In genomic region chr7:99472561-99473314, GRCh38 we compare ENCODE assay signal across 7 cellular contexts.
DNase-seq lines count a peak whose midpoint lies in the region; ATAC-seq, FAIRE-seq and TF ChIP-seq lines count a peak whose summit lies in the region.

Gene ZNF789, plus strand, starts transcription at chr7:99472890. Its CDS starts 3,567 bp downstream, at chr7:99476457.

- no peaks in the 10 kb centered on the region for H3K27me3 ChIP-seq in rectal smooth muscle tissue (ENCODE audit: control insufficient read depth, insufficient read depth, low read length)

- no peak for TF ChIP-seq CTCF in astrocyte of the cerebellum (IDR thresholded peaks at IDR 0.05; ENCODE audit: low read depth, low read length, missing control alignments)

- no peaks in the 10 kb centered on the region for H3K4me1 ChIP-seq in rectal smooth muscle tissue (ENCODE audit: control insufficient read depth, insufficient read depth, low read length)

- H3K9ac ChIP-seq in rectal smooth muscle tissue (ENCODE audit: low read length), result peak within 1 kb of the TSS; percentile 70

- peak; percentile 95 for DNase-seq in GM18507 (ENCODE audit: extremely low spot score, insufficient read length, low read depth)
- DNase-seq in NCI-H2029 treated with DMSO at 0.1 percent for 48 hours (lab: John Stamatoyannopoulos, UW), result peak; percentile 77
- DNase-seq in T-helper 9 cell, result peak; percentile 97
- DNase-seq in astrocyte of the cerebellum (ENCODE audit: low read depth), result peak; percentile 85
- DNase-seq in hepatic stellate cell (ENCODE audit: low spot score), result peak; percentile 100

- peak; percentile 98 for FAIRE-seq in GM18507 (lab: Jason Lieb, UNC)

- peak; percentile 94 for ATAC-seq in HG02981 (IDR thresholded peaks at IDR 0.05; ENCODE audit: unreplicated experiment)

- no peaks in the 10 kb centered on the region for H3K36me3 ChIP-seq in rectal smooth muscle tissue (ENCODE audit: control insufficient read depth, insufficient read depth, low read length)

- peak within 1 kb of the TSS; percentile 80 for H3K27ac ChIP-seq in rectal smooth muscle tissue (ENCODE audit: low read depth, low read length)

- H3K4me3 ChIP-seq in astrocyte of the cerebellum (ENCODE audit: low read depth, low read length) (peak within 1 kb of the TSS; percentile 96), rectal smooth muscle tissue (ENCODE audit: low read length) (peak within 1 kb of the TSS; percentile 93)

- in situ Hi-C loops in astrocyte of the cerebellum (cut with HindIII; ENCODE audit: low sequenced_read_pairs), result no loop called here

Comparison
In these comparisons a context has a peak if more than half of its experiments do, and no peak if none do; other contexts are left out.
1. Peak in every context shown above with its lines: DNase-seq, ATAC-seq, H3K4me3 ChIP-seq and H3K27ac ChIP-seq.